Comparison of ENCODE assay signal across 1 cellular context in the genomic region with DNA sequence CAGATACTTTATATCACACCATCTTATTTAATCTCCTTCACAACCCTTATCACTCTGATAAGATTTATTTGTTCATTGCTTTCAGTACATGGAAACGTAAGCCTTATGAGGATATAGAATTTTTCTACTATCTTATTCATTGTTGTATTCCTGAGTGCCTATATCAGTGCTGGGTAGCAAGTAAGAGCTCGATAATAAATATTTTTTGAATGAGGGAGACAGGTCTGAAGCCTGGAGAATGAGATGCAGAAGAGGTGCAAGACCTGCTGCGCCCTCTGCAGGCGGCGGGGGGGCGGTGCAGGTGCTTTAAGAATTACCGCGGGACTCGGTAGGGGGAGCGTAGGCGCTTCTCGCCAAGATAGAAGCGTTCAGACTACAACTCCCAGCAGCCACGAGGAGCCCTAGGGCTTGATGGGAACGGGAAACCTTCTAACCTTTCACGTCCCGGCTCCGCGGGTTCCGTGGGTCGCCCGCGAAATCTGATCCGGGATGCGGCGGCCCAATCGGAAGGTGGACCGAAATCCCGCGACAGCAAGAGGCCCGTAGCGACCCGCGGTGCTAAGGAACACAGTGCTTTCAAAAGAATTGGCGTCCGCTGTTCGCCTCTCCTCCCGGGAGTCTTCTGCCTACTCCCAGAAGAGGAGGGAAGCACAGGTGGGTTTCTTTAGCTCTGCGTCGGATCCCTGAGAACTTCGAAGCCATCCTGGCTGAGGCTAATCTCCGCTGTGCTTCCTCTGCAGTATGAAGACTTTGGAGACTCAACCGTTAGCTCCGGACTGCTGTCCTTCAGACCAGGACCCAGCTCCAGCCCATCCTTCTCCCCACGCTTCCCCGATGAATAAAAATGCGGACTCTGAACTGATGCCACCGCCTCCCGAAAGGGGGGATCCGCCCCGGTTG.
TF ChIP-seq lines count a peak whose summit lies in the region.

A gene (plus strand): TSS at position 570 of the 900 bp plus-strand sequence. CDS start 172 bp downstream, at position 742.

TF ChIP-seq in GM12878, 131 proteins besides CTCF, POLR2A, EP300 and RAD21 (continued from another document):
- peak; percentile 32; the same call in 1 of the 2 replicates for TF ChIP-seq PAX5 (IDR thresholded peaks at IDR 0.05; ENCODE audit: borderline replicate concordance, low read depth, low read length)
- TF ChIP-seq NR2F1 (conservative IDR thresholded peaks at IDR 0.05), result peak; percentile 88
- TF ChIP-seq, protein P1, sequence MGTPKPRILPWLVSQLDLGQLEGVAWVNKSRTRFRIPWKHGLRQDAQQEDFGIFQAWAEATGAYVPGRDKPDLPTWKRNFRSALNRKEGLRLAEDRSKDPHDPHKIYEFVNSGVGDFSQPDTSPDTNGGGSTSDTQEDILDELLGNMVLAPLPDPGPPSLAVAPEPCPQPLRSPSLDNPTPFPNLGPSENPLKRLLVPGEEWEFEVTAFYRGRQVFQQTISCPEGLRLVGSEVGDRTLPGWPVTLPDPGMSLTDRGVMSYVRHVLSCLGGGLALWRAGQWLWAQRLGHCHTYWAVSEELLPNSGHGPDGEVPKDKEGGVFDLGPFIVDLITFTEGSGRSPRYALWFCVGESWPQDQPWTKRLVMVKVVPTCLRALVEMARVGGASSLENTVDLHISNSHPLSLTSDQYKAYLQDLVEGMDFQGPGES (IDR thresholded peaks at IDR 0.05), result peak; percentile 39; the same call in 1 of the 2 replicates
- TF ChIP-seq, protein P2, sequence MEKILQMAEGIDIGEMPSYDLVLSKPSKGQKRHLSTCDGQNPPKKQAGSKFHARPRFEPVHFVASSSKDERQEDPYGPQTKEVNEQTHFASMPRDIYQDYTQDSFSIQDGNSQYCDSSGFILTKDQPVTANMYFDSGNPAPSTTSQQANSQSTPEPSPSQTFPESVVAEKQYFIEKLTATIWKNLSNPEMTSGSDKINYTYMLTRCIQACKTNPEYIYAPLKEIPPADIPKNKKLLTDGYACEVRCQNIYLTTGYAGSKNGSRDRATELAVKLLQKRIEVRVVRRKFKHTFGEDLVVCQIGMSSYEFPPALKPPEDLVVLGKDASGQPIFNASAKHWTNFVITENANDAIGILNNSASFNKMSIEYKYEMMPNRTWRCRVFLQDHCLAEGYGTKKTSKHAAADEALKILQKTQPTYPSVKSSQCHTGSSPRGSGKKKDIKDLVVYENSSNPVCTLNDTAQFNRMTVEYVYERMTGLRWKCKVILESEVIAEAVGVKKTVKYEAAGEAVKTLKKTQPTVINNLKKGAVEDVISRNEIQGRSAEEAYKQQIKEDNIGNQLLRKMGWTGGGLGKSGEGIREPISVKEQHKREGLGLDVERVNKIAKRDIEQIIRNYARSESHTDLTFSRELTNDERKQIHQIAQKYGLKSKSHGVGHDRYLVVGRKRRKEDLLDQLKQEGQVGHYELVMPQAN (conservative IDR thresholded peaks at IDR 0.05), result peak; percentile 95
- TF ChIP-seq, protein P3, sequence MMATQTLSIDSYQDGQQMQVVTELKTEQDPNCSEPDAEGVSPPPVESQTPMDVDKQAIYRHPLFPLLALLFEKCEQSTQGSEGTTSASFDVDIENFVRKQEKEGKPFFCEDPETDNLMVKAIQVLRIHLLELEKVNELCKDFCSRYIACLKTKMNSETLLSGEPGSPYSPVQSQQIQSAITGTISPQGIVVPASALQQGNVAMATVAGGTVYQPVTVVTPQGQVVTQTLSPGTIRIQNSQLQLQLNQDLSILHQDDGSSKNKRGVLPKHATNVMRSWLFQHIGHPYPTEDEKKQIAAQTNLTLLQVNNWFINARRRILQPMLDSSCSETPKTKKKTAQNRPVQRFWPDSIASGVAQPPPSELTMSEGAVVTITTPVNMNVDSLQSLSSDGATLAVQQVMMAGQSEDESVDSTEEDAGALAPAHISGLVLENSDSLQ (IDR thresholded peaks at IDR 0.05), result 0 out of 2 replicates have a peak, but pooled peaks have one; percentile 24
- TF ChIP-seq CBX5 (IDR thresholded peaks at IDR 0.05; ENCODE audit: low read depth), result no peak
- no peak for TF ChIP-seq ZZZ3 (IDR thresholded peaks at IDR 0.05; ENCODE audit: control insufficient read depth, insufficient read length, low read depth)
- TF ChIP-seq RUNX3 (IDR thresholded peaks at IDR 0.05; ENCODE audit: low read length), result peak; percentile 59
- TF ChIP-seq PAX8 (IDR thresholded peaks at IDR 0.05), result 0 out of 2 replicates have a peak, but pooled peaks have one; percentile 36
- TF ChIP-seq SIN3A (IDR thresholded peaks at IDR 0.05; ENCODE audit: low read depth, low read length), result peak; percentile 97
- TF ChIP-seq, protein P4, sequence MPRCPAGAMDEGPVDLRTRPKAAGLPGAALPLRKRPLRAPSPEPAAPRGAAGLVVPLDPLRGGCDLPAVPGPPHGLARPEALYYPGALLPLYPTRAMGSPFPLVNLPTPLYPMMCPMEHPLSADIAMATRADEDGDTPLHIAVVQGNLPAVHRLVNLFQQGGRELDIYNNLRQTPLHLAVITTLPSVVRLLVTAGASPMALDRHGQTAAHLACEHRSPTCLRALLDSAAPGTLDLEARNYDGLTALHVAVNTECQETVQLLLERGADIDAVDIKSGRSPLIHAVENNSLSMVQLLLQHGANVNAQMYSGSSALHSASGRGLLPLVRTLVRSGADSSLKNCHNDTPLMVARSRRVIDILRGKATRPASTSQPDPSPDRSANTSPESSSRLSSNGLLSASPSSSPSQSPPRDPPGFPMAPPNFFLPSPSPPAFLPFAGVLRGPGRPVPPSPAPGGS (IDR thresholded peaks at IDR 0.05; ENCODE audit: borderline replicate concordance, insufficient read depth, low read depth, low read length, poor library complexity, severe bottlenecking), result no peak
- TF ChIP-seq CREM (IDR thresholded peaks at IDR 0.05; ENCODE audit: low read depth), result peak; percentile 85
- TF ChIP-seq, protein P5, sequence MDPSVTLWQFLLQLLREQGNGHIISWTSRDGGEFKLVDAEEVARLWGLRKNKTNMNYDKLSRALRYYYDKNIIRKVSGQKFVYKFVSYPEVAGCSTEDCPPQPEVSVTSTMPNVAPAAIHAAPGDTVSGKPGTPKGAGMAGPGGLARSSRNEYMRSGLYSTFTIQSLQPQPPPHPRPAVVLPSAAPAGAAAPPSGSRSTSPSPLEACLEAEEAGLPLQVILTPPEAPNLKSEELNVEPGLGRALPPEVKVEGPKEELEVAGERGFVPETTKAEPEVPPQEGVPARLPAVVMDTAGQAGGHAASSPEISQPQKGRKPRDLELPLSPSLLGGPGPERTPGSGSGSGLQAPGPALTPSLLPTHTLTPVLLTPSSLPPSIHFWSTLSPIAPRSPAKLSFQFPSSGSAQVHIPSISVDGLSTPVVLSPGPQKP (IDR thresholded peaks at IDR 0.05; ENCODE audit: low read depth, low read length), result no peak
- TF ChIP-seq NR2C1 (IDR thresholded peaks at IDR 0.05), result peak; percentile 93
- 0 out of 2 replicates have a peak, but pooled peaks have one; percentile 30 for TF ChIP-seq MEF2A (IDR thresholded peaks at IDR 0.05; ENCODE audit: insufficient read depth, low read depth, low read length)
- TF ChIP-seq, protein P6, sequence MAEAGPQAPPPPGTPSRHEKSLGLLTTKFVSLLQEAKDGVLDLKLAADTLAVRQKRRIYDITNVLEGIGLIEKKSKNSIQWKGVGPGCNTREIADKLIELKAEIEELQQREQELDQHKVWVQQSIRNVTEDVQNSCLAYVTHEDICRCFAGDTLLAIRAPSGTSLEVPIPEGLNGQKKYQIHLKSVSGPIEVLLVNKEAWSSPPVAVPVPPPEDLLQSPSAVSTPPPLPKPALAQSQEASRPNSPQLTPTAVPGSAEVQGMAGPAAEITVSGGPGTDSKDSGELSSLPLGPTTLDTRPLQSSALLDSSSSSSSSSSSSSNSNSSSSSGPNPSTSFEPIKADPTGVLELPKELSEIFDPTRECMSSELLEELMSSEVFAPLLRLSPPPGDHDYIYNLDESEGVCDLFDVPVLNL (IDR thresholded peaks at IDR 0.05; ENCODE audit: low read depth, low read length), result peak; percentile 88
- peak; percentile 30; the same call in 1 of the 2 replicates for TF ChIP-seq MTA2 (IDR thresholded peaks at IDR 0.05; ENCODE audit: low read depth)
- TF ChIP-seq CHD2 (IDR thresholded peaks at IDR 0.05; ENCODE audit: borderline replicate concordance, low read depth, low read length), result peak; percentile 95
- TF ChIP-seq TAF1 (IDR thresholded peaks at IDR 0.05; ENCODE audit: borderline replicate concordance, low read depth, low read length), result peak; percentile 59
- peak; percentile 81; the same call in 1 of the 2 replicates for TF ChIP-seq ZNF207 (IDR thresholded peaks at IDR 0.05; ENCODE audit: borderline replicate concordance)
- TF ChIP-seq RB1 (IDR thresholded peaks at IDR 0.05; ENCODE audit: borderline replicate concordance), result no peak
- peak; percentile 82 for TF ChIP-seq MXI1 (IDR thresholded peaks at IDR 0.05; ENCODE audit: low read depth, low read length)
- peak; percentile 45; the same call in 1 of the 2 replicates for TF ChIP-seq BACH1 (IDR thresholded peaks at IDR 0.05; ENCODE audit: borderline replicate concordance)
- TF ChIP-seq CREB1 (IDR thresholded peaks at IDR 0.05; ENCODE audit: low read depth), result peak; percentile 71
- TF ChIP-seq SRF (IDR thresholded peaks at IDR 0.05; ENCODE audit: low read depth in 2 of 2, low read length in 2 of 2), result 0 out of 4 replicates have a peak, but pooled peaks of 1 of the 2 experiments have one; percentile 5
- TF ChIP-seq YY1 (IDR thresholded peaks at IDR 0.05; ENCODE audit: low read depth, low read length), result peak; percentile 88
- TF ChIP-seq LARP7 (IDR thresholded peaks at IDR 0.05), result no peak; the same call in 1 of the 2 replicates
- peak; percentile 72; the same call in 1 of the 2 replicates for TF ChIP-seq SMAD5 (IDR thresholded peaks at IDR 0.05; ENCODE audit: low read depth)
- TF ChIP-seq, protein P7, sequence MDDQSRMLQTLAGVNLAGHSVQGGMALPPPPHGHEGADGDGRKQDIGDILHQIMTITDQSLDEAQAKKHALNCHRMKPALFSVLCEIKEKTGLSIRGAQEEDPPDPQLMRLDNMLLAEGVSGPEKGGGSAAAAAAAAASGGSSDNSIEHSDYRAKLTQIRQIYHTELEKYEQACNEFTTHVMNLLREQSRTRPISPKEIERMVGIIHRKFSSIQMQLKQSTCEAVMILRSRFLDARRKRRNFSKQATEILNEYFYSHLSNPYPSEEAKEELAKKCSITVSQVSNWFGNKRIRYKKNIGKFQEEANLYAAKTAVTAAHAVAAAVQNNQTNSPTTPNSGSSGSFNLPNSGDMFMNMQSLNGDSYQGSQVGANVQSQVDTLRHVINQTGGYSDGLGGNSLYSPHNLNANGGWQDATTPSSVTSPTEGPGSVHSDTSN (IDR thresholded peaks at IDR 0.05; ENCODE audit: insufficient replicate concordance, low read depth, low read length), result no peak
- TF ChIP-seq BHLHE40 (IDR thresholded peaks at IDR 0.05; ENCODE audit: borderline replicate concordance in 1 of 2, low read depth in 2 of 2, low read length in 1 of 2), result peak; percentile 24 to 41; a peak in 1 of 4 replicates
- 0 out of 2 replicates have a peak, but pooled peaks have one; percentile 64 for TF ChIP-seq GABPA (IDR thresholded peaks at IDR 0.05; ENCODE audit: low read depth)
- TF ChIP-seq POU2F2 (IDR thresholded peaks at IDR 0.05; ENCODE audit: borderline replicate concordance, low read depth, low read length), result peak; percentile 54; the same call in 2 of the 3 replicates
- TF ChIP-seq ZNF384 (IDR thresholded peaks at IDR 0.05; ENCODE audit: borderline replicate concordance, low read depth, low read length), result no peak
- TF ChIP-seq SMARCA5 (IDR thresholded peaks at IDR 0.05), result peak; percentile 92
- TF ChIP-seq HCFC1 (IDR thresholded peaks at IDR 0.05; ENCODE audit: low read length), result peak; percentile 96
- 0 out of 2 replicates have a peak, but pooled peaks have one; percentile 27 for TF ChIP-seq MYB (IDR thresholded peaks at IDR 0.05; ENCODE audit: borderline replicate concordance, low read depth, low read length)
- TF ChIP-seq SMC3 (IDR thresholded peaks at IDR 0.05; ENCODE audit: borderline replicate concordance, low read length), result peak; percentile 71
- TF ChIP-seq IKZF1 (conservative IDR thresholded peaks at IDR 0.05), result peak; percentile 91
- TF ChIP-seq GATAD2B (conservative IDR thresholded peaks at IDR 0.05; ENCODE audit: low read depth), result 0 out of 2 replicates have a peak, but pooled peaks have one; percentile 32
- TF ChIP-seq KLF5 (IDR thresholded peaks at IDR 0.05; ENCODE audit: partially characterized antibody), result peak; percentile 52
- TF ChIP-seq FOXM1 (IDR thresholded peaks at IDR 0.05; ENCODE audit: low read depth, low read length), result no peak; the same call in 1 of the 2 replicates
- TF ChIP-seq POLR2AphosphoS5 (IDR thresholded peaks at IDR 0.05; ENCODE audit: low read length), result peak; percentile 63
- TF ChIP-seq EZH2 (IDR thresholded peaks at IDR 0.05; ENCODE audit: borderline replicate concordance, control insufficient read depth, low read depth, low read length), result no peak
- no peak for TF ChIP-seq MTA3 (IDR thresholded peaks at IDR 0.05; ENCODE audit: borderline replicate concordance, low read length)
- TF ChIP-seq, protein P8, sequence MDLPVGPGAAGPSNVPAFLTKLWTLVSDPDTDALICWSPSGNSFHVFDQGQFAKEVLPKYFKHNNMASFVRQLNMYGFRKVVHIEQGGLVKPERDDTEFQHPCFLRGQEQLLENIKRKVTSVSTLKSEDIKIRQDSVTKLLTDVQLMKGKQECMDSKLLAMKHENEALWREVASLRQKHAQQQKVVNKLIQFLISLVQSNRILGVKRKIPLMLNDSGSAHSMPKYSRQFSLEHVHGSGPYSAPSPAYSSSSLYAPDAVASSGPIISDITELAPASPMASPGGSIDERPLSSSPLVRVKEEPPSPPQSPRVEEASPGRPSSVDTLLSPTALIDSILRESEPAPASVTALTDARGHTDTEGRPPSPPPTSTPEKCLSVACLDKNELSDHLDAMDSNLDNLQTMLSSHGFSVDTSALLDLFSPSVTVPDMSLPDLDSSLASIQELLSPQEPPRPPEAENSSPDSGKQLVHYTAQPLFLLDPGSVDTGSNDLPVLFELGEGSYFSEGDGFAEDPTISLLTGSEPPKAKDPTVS (IDR thresholded peaks at IDR 0.05; ENCODE audit: low read depth, low read length), result peak; percentile 84; the same call in 1 of the 2 replicates
- no peak for TF ChIP-seq CEBPB (IDR thresholded peaks at IDR 0.05; ENCODE audit: borderline replicate concordance in 1 of 2, low read depth in 2 of 2, low read length in 2 of 2)
- TF ChIP-seq TCF12 (IDR thresholded peaks at IDR 0.05; ENCODE audit: low read depth, low read length), result 0 out of 2 replicates have a peak, but pooled peaks have one; percentile 26
